8 cellular contexts compared by ENCODE assay signal in the genomic region with DNA sequence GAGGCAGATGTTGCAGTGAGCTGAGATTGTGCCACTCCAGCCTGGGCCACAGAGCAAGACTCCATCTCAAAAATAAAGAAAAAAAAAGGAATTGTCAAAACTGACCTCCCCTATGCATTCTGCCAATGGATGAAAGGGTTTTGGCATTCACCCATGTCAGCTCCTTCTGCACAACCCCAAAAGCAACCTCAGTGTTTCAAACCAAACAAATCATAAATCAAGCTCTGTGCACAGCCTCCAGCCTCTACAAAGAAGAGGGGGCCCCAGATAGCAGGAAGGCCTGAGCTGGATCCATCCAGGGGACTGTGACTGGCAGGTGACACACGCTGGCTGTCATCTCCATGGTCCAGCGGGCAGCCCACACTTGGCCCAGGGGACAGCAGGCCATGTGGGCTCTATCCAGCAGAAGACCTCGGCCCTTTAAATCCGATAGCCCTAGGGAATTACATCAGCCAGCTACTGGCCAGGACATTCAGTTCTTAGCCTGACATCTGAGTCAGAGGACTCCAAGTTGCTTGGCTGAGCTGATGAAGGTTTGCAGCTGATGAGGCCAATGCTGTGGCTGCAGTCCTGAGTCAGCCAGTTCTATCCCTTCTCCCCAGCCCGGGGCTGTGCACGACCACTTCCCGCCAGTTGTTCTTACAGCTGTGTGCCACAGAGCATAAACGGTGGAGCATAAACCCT. TPM values are rescaled to one million over a fixed set of nuclear protein-coding genes. Genes with fewer than 3 reads are reported as not detected.
DNase-seq lines count a peak whose midpoint lies in the region; ATAC-seq and TF ChIP-seq lines count a peak whose summit lies in the region.

No MANE protein-coding gene starts in this region.

- peaks cover 0 to 2% of the 10 kb centered on the region in 2 donors for H3K4me1 ChIP-seq in lung (ENCODE audit: control insufficient read depth in 2 of 2, insufficient read depth in 2 of 2, low read length in 2 of 2)
- peaks cover 13% of the 10 kb centered on the region for H3K4me1 ChIP-seq in upper lobe of right lung
- H3K4me1 ChIP-seq in A673 (ENCODE audit: insufficient read depth, low read length, poor library complexity, severe bottlenecking) = no peaks in the 10 kb centered on the region
- H3K4me1 ChIP-seq in CD4-positive, alpha-beta memory T cell (ENCODE audit: insufficient read depth, low read length) = no peaks in the 10 kb centered on the region

- H3K36me3 ChIP-seq in KOPT-K1 (ENCODE audit: insufficient read depth, low read length) (no peaks in the 10 kb centered on the region), lung (ENCODE audit: control insufficient read depth in 2 of 2, insufficient read depth in 2 of 2, low read length in 2 of 2) (no peaks in the 10 kb centered on the region), upper lobe of right lung (no peaks in the 10 kb centered on the region), A673 (ENCODE audit: insufficient read depth, low read length, poor library complexity, severe bottlenecking) (no peaks in the 10 kb centered on the region)
- H3K36me3 ChIP-seq in CD4-positive, alpha-beta memory T cell (ENCODE audit: insufficient read depth, low read length) = no peaks in the 10 kb centered on the region

- DNase-seq in dedifferentiated amniotic fluid mesenchymal stem cell (ENCODE audit: extremely low spot score) (peak; percentile 87), lung (ENCODE audit: low spot score) (peak; percentile 58), upper lobe of right lung (peak; percentile 67), NCI-H748 treated with DMSO at 0.1 percent for 48 hours (lab: John Stamatoyannopoulos, UW) (no peak), A673 (ENCODE audit: low spot score) (no peak)
- DNase-seq in CD4-positive, alpha-beta memory T cell = no peak

- TF ChIP-seq CTCF in lung (IDR thresholded peaks at IDR 0.05; ENCODE audit: control extremely low read depth, extremely low read depth) (no peak), upper lobe of right lung (IDR thresholded peaks at IDR 0.05) (no peak), A673 (conservative IDR thresholded peaks at IDR 0.05; ENCODE audit: low read depth, low read length) (no peak)

- H3K27ac ChIP-seq in KOPT-K1 (ENCODE audit: low read depth, low read length, poor library complexity, severe bottlenecking) (peak overlapping the region; percentile 32), lung (ENCODE audit: low read depth in 1 of 2, low read length in 1 of 2) (peak overlapping the region in 1 of 2 donors; percentile 50), upper lobe of right lung (peak overlapping the region; percentile 76), A673 (ENCODE audit: low read depth, low read length, poor library complexity, severe bottlenecking) (no peak overlapping the region)
- H3K27ac ChIP-seq in CD4-positive, alpha-beta memory T cell (ENCODE audit: low read depth, low read length) = no peak overlapping the region

- no peaks in the 10 kb centered on the region for H3K27me3 ChIP-seq in lung (ENCODE audit: control insufficient read depth, insufficient read depth)
- H3K27me3 ChIP-seq in upper lobe of right lung = no peaks in the 10 kb centered on the region
- H3K27me3 ChIP-seq in A673 (replicated peaks; ENCODE audit: insufficient read depth, low read depth, low read length, poor library complexity) = peaks cover 9% of the 10 kb centered on the region
- no peaks in the 10 kb centered on the region for H3K27me3 ChIP-seq in CD4-positive, alpha-beta memory T cell (ENCODE audit: insufficient read depth, low read length)

- 55 to 68% methylated on average over 8 of the region's 8 CpGs for WGBS in lung, 2 donors

- H3K27ac Mint-ChIP-seq in CD4-positive, alpha-beta memory T cell = peak overlapping the region in 1 of 7 donors; percentile 57

- CTCF ChIA-PET in A673 (lab: Charles Lee) = no interaction called here
- CTCF ChIA-PET in CD4-positive, alpha-beta memory T cell (lab: Charles Lee; ENCODE audit: partially characterized antibody) = interaction anchor here (1.2 to 1.4 kb wide), 2 partner anchors 34 to 661 kb away, joined by 3 to 4 read pairs; no protein-coding TSS in a partner anchor

- H3K4me3 ChIP-seq in lung (no peak overlapping the region), upper lobe of right lung (no peak overlapping the region), A673 (ENCODE audit: low read depth, low read length, poor library complexity, severe bottlenecking) (no peak overlapping the region)
- no peak overlapping the region for H3K4me3 ChIP-seq in CD4-positive, alpha-beta memory T cell (ENCODE audit: low read length in 2 of 2)

- no peaks in the 10 kb centered on the region for H3K9me3 ChIP-seq in KOPT-K1 (ENCODE audit: insufficient read depth, low read length, poor library complexity, severe bottlenecking)
- H3K9me3 ChIP-seq in lung (ENCODE audit: control insufficient read depth in 2 of 2, insufficient read depth in 1 of 2, low read length in 1 of 2) = no peaks in the 10 kb centered on the region
- no peaks in the 10 kb centered on the region for H3K9me3 ChIP-seq in upper lobe of right lung
- no peaks in the 10 kb centered on the region for H3K9me3 ChIP-seq in A673 (ENCODE audit: low read depth, low read length, poor library complexity, severe bottlenecking)
- H3K9me3 ChIP-seq in CD4-positive, alpha-beta memory T cell (ENCODE audit: control insufficient read depth in 1 of 2, low read length in 2 of 2) = no peaks in the 10 kb centered on the region

- H3K27me3 Mint-ChIP-seq in CD4-positive, alpha-beta memory T cell = peaks cover 7 to 14% of the 10 kb centered on the region in 2 donors

- POLR2A ChIA-PET in A673 (lab: Charles Lee; ENCODE audit: low non-redundant PET) = no interaction called here
- POLR2A ChIA-PET in CD4-positive, alpha-beta memory T cell (lab: Charles Lee; ENCODE audit: partially characterized antibody) = no interaction called here

- intact Hi-C loops in upper lobe of right lung (cut with DNase I) = no loop called here
- intact Hi-C loops in A673 (cut with micrococcal nuclease; ENCODE audit: unreplicated experiment) = no loop called here
- intact Hi-C loops in CD4-positive, alpha-beta memory T cell (cut with micrococcal nuclease) = no loop called here

- no peaks in the 10 kb centered on the region for H3K4me1 Mint-ChIP-seq in CD4-positive, alpha-beta memory T cell

- peak; percentile 68 for ATAC-seq in lung (ENCODE audit: insufficient read depth, low FRiP score)
- peak; percentile 68 for ATAC-seq in upper lobe of right lung
- ATAC-seq in GM18858 (IDR thresholded peaks at IDR 0.05; ENCODE audit: unreplicated experiment) = no peak

- peaks cover 0 to 1% (median 0%) of the 10 kb centered on the region in 8 donors for H3K9me3 Mint-ChIP-seq in CD4-positive, alpha-beta memory T cell

- no TSS peak for BruUV-seq in A673 (replicated peaks; lab: Mats Ljungman, UMichigan)

- no peaks in the 10 kb centered on the region for H3K36me3 Mint-ChIP-seq in CD4-positive, alpha-beta memory T cell

- H3K4me3 Mint-ChIP-seq in CD4-positive, alpha-beta memory T cell = no peak overlapping the region

RNA-seq across cellular contexts. Expression of a gene that starts 52.0 kb away (rescaled TPM):
- 10 to 100 TPM in 1 of 2 donors, 1 to 10 TPM in 1; 7.6 to 17.0 TPM for total RNA-seq in lung
- polyA plus RNA-seq in lung = 1 to 10 TPM; 3.0 to 4.8 TPM
- 5.5 TPM for total RNA-seq in upper lobe of right lung
- total RNA-seq in A673 (2021) = 38.8 and 41.3 TPM in 2 replicates
- total RNA-seq in CD4-positive, alpha-beta memory T cell = 10 to 100 TPM; 16.2 to 17.1 TPM
- polyA plus RNA-seq in CD4-positive, alpha-beta memory T cell = 10 to 100 TPM in 1 of 2 donors, 1 to 10 TPM in 1; 4.8 to 12.1 TPM

Comparison
In these comparisons a context has a peak if more than half of its experiments do, and no peak if none do; other contexts are left out.
1. H3K27ac ChIP-seq: peak in KOPT-K1 (single experiment) and upper lobe of right lung (single experiment); none in A673 (single experiment) and CD4-positive, alpha-beta memory T cell (single experiment).
2. DNase-seq: peak in dedifferentiated amniotic fluid mesenchymal stem cell (single experiment), lung (single experiment) and upper lobe of right lung (single experiment); none in NCI-H748 treated with DMSO at 0.1 percent for 48 hours (single experiment), A673 (single experiment) and CD4-positive, alpha-beta memory T cell (0 of 5).